Comparison of ENCODE assay signal across 8 cellular contexts in genomic region chr6:75244063-75244575, GRCh38. TPM values are rescaled to one million over a fixed set of nuclear protein-coding genes. Genes with fewer than 3 reads are reported as not detected.
DNase-seq lines count a peak whose midpoint lies in the region; ATAC-seq and TF ChIP-seq lines count a peak whose summit lies in the region.

No MANE protein-coding gene starts in this region.

- H3K4me3 ChIP-seq in adrenal gland (peak overlapping the region in 3 of 4 donors; percentile 80 to 96 (median 85)), suprapubic skin (peak overlapping the region; percentile 68)

- no peak for TF ChIP-seq CTCF in adrenal gland (IDR thresholded peaks at IDR 0.05)
- TF ChIP-seq CTCF in suprapubic skin (IDR thresholded peaks at IDR 0.05) = no peak

- H3K36me3 Mint-ChIP-seq in activated naive CD4-positive, alpha-beta T cell treated with anti-CD3 and anti-CD28 coated beads for 36 hours (ENCODE audit: low read depth) = peaks cover 22% of the 10 kb centered on the region

- H3K9me3 ChIP-seq in adrenal gland (replicated peaks in 1 of 3) = no peaks in the 10 kb centered on the region
- no peaks in the 10 kb centered on the region for H3K9me3 ChIP-seq in suprapubic skin

- no peak for TF ChIP-seq EP300 in suprapubic skin (IDR thresholded peaks at IDR 0.05)

- peak; percentile 1 for ATAC-seq in HG03558 (IDR thresholded peaks at IDR 0.05; ENCODE audit: extremely low read depth, unreplicated experiment)

- H3K36me3 ChIP-seq in adrenal gland (replicated peaks in 1 of 2) = peaks cover 0 to 11% of the 10 kb centered on the region in 2 donors
- peaks cover 3% of the 10 kb centered on the region for H3K36me3 ChIP-seq in suprapubic skin

- peaks cover 28% of the 10 kb centered on the region for H3K4me1 Mint-ChIP-seq in activated naive CD4-positive, alpha-beta T cell treated with anti-CD3 and anti-CD28 coated beads for 36 hours (ENCODE audit: low read depth)

- H3K27ac ChIP-seq in adrenal gland (peak overlapping the region; percentile 51 to 98 (median 90)), suprapubic skin (peak overlapping the region; percentile 91)

- no peaks in the 10 kb centered on the region for H3K9me3 Mint-ChIP-seq in activated naive CD4-positive, alpha-beta T cell treated with anti-CD3 and anti-CD28 coated beads for 36 hours

- TF ChIP-seq POLR2A in adrenal gland (IDR thresholded peaks at IDR 0.05) = peak in 1 of 2 donors; percentile 11
- no peak for TF ChIP-seq POLR2A in suprapubic skin (IDR thresholded peaks at IDR 0.05)

- 15 to 23% (median 18%) methylated on average over 15 of the region's 15 CpGs for WGBS in adrenal gland, 4 donors
- 14% methylated on average over 15 of the region's 15 CpGs for WGBS in suprapubic skin

- H3K27ac Mint-ChIP-seq in activated naive CD4-positive, alpha-beta T cell treated with anti-CD3 and anti-CD28 coated beads for 36 hours = peak overlapping the region; percentile 100

- peaks cover 12% of the 10 kb centered on the region for H3K27me3 Mint-ChIP-seq in activated naive CD4-positive, alpha-beta T cell treated with anti-CD3 and anti-CD28 coated beads for 36 hours (ENCODE audit: low read depth)

- no peak for DNase-seq in activated naive CD4-positive, alpha-beta T cell treated with anti-CD3 and anti-CD28 coated beads for 36 hours
- DNase-seq in activated naive CD4-positive, alpha-beta T cell (lab: John Stamatoyannopoulos, UW) = no peak
- peak in 2 of 7 donors; percentile 8 to 19 for DNase-seq in adrenal gland
- peak; percentile 17 for DNase-seq in iris pigment epithelial cell (ENCODE audit: low read depth)
- DNase-seq in suprapubic skin (ENCODE audit: low spot score in 2 of 2) = no peak
- DNase-seq in COLO668 (lab: John Stamatoyannopoulos, UW; ENCODE audit: unreplicated experiment) = no peak
- no peak for DNase-seq in HT-29 (ENCODE audit: low spot score)

- H3K27me3 ChIP-seq in adrenal gland = no peaks in the 10 kb centered on the region
- no peaks in the 10 kb centered on the region for H3K27me3 ChIP-seq in suprapubic skin

- CTCF ChIA-PET in activated naive CD4-positive, alpha-beta T cell treated with anti-CD3 and anti-CD28 coated beads for 36 hours (lab: Charles Lee) = interaction anchor here (0.6 to 1.5 kb wide), 8 partner anchors 18 to 1261 kb away, joined by 3 to 6 read pairs (median 3); no protein-coding TSS in a partner anchor

- peak overlapping the region; percentile 98 for H3K4me3 Mint-ChIP-seq in activated naive CD4-positive, alpha-beta T cell treated with anti-CD3 and anti-CD28 coated beads for 36 hours

- H3K4me1 ChIP-seq in adrenal gland (replicated peaks in 1 of 2) = peaks cover 6 to 27% of the 10 kb centered on the region in 2 donors
- peaks cover 27% of the 10 kb centered on the region for H3K4me1 ChIP-seq in suprapubic skin

- intact Hi-C loops in activated naive CD4-positive, alpha-beta T cell treated with anti-CD3 and anti-CD28 coated beads for 36 hours (cut with micrococcal nuclease) = loop anchor here (10.0 kb wide), 1 partner anchor 1779 kb away; the partner anchor contains the start of gene MTO1
- intact Hi-C loops in adrenal gland (cut with DNase I) = no loop called here

RNA-seq across cellular contexts. Expression of gene COX7A2, which starts 0.5 kb away (rescaled TPM):
- total RNA-seq in activated naive CD4-positive, alpha-beta T cell treated with anti-CD3 and anti-CD28 coated beads for 36 hours = 100 to 1,000 TPM; 577 to 592 TPM
- total RNA-seq in adrenal gland (100 to 1,000 TPM; 150 to 542 (median 334) TPM), suprapubic skin (100 to 1,000 TPM; 110 to 303 (median 209) TPM)
- 100 to 1,000 TPM; 304 to 542 (median 329) TPM for polyA plus RNA-seq in adrenal gland
- total RNA-seq in HT-29 (2014; rRNA removed; shearing (Covaris generic)) = 122 and 123 TPM in 2 replicates

RNA-seq across cellular contexts. Expression of gene COL12A1, which starts 38.3 kb away (rescaled TPM):
- total RNA-seq in activated naive CD4-positive, alpha-beta T cell treated with anti-CD3 and anti-CD28 coated beads for 36 hours = under 1 TPM in 1 of 2 experiments, not detected in 1; 0.05 TPM
- total RNA-seq in adrenal gland (100 to 1,000 TPM in 1 of 8 donors, 10 to 100 TPM in 7; 17.0 to 106 (median 66.0) TPM), suprapubic skin (10 to 100 TPM; 41.2 to 47.2 (median 44.1) TPM)
- polyA plus RNA-seq in adrenal gland = 10 to 100 TPM; 13.0 to 23.6 (median 21.6) TPM
- 0.05 TPM in 1 of 2 replicates, not detected in the other for total RNA-seq in HT-29 (2014; rRNA removed; shearing (Covaris generic))

RNA-seq across cellular contexts. Expression of gene TMEM30A, which starts 40.5 kb away (rescaled TPM):
- total RNA-seq in activated naive CD4-positive, alpha-beta T cell treated with anti-CD3 and anti-CD28 coated beads for 36 hours = 10 to 100 TPM; 68.9 to 76.0 TPM
- total RNA-seq in adrenal gland = 100 to 1,000 TPM in 2 of 8 donors, 10 to 100 TPM in 6; 45.3 to 134 (median 81.3) TPM
- 10 to 100 TPM; 33.7 to 74.2 (median 34.0) TPM for polyA plus RNA-seq in adrenal gland
- total RNA-seq in suprapubic skin = 10 to 100 TPM; 30.5 to 50.0 (median 38.2) TPM
- total RNA-seq in HT-29 (2014; rRNA removed; shearing (Covaris generic)) = 32.3 and 33.6 TPM in 2 replicates

Comparison
In these comparisons a context has a peak if more than half of its experiments do, and no peak if none do; other contexts are left out.
1. RNA of gene COL12A1, which starts 38.3 kb away (total RNA-seq): 17.0 to 106 TPM in adrenal gland and 41.2 to 47.2 TPM in suprapubic skin; 0.05 TPM in HT-29 and 0.05 TPM in activated naive CD4-positive, alpha-beta T cell treated with anti-CD3 and anti-CD28 coated beads for 36 hours; every median in the first group is over 10 times any median in the second.